1 cellular context compared by ENCODE assay signal in the genomic region with DNA sequence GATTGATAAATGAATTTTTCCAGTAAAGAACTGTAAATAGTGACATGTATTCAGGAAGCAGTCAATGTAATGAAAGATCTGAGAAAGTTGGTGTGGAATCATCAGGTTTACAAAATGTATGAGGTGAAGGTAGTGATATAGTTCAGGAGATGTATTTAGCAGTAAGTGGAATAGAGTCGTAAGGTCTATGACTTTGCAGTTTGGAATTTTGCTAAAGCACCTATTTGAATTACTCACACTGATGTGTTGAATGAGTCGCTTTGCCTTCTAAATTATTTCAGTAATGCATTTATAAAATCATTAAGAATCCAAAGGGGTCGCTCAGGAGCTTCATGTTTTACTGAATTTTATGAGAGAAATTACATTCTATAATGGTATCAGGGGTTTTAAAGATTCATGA.
TF ChIP-seq lines count a peak whose summit lies in the region.

No MANE protein-coding gene starts in this region.

TF ChIP-seq in SK-N-SH treated with all-trans-retinoic acid at 6 μM for 48 hours, 23 proteins besides CTCF, POLR2A, EP300 and RAD21 (continued from another document):
- TF ChIP-seq TCF4 (CRISPR knock-in tag; IDR thresholded peaks at IDR 0.05; ENCODE audit: borderline replicate concordance) (no peak), GLIS3 (CRISPR knock-in tag; IDR thresholded peaks at IDR 0.05) (no peak), RARB (CRISPR knock-in tag; IDR thresholded peaks at IDR 0.05) (no peak), CSDC2 (CRISPR knock-in tag; IDR thresholded peaks at IDR 0.05) (no peak), OSR1 (CRISPR knock-in tag; IDR thresholded peaks at IDR 0.05) (no peak), SNAI2 (CRISPR knock-in tag; IDR thresholded peaks at IDR 0.05) (no peak)
- TF ChIP-seq, protein P1, sequence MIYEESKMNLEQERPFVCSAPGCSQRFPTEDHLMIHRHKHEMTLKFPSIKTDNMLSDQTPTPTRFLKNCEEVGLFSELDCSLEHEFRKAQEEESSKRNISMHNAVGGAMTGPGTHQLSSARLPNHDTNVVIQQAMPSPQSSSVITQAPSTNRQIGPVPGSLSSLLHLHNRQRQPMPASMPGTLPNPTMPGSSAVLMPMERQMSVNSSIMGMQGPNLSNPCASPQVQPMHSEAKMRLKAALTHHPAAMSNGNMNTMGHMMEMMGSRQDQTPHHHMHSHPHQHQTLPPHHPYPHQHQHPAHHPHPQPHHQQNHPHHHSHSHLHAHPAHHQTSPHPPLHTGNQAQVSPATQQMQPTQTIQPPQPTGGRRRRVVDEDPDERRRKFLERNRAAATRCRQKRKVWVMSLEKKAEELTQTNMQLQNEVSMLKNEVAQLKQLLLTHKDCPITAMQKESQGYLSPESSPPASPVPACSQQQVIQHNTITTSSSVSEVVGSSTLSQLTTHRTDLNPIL (CRISPR knock-in tag; IDR thresholded peaks at IDR 0.05; ENCODE audit: low read depth) = no peak
